11 cellular contexts compared by ENCODE assay signal in the genomic region with DNA sequence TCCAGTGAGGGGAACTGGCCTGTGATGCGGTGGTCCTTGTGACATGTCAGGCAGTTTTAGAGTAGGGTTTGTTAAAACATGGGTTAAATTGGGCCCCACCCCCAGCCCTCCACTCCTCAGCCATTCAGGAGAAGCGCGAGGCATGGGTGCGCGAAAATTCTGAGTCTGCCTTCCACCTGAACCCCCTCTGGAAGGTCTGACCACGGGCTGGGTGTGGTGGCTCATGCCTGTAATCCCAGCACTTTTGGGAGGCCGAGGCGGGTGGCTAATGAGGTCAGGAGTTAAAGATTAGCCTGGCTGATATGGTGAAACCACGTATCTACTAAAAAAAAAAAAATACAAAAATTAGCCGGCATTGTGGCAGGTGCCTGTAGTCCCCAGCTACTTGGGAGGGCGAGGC. TPM values are rescaled to one million over a fixed set of nuclear protein-coding genes. Genes with fewer than 3 reads are reported as not detected.
DNase-seq lines count a peak whose midpoint lies in the region; ATAC-seq and TF ChIP-seq lines count a peak whose summit lies in the region.
"Had no signal": no experiment of that assay in that cellular context is flagged by ENCODE, and none has a peak within 500 bp of the region (broad histone marks: within the 10 kb centered on the region; RNA-seq: fewer than 3 reads in every experiment).

No MANE protein-coding gene starts in this region.

- CTCF ChIA-PET in AG04450 (lab: Charles Lee) = no interaction called here
- CTCF ChIA-PET in WTC11 (lab: Charles Lee) = interaction anchor here (0.7 to 1.5 kb wide), 5 partner anchors 24 to 102 kb away, joined by 3 to 5 read pairs (median 4); no protein-coding TSS in a partner anchor

- no peak for TF ChIP-seq EP300 in ovary (IDR thresholded peaks at IDR 0.05)

- DNase-seq in AG04450 (ENCODE audit: low read depth, low spot score) = no peak
- DNase-seq in WTC11 (ENCODE audit: low spot score) = no peak
- no peak for DNase-seq in right atrium auricular region (ENCODE audit: low spot score)
- no peak for DNase-seq in ovary
- no peak for DNase-seq in cerebellar cortex (ENCODE audit: low spot score)
- no peak for DNase-seq in activated CD4-positive, alpha-beta T cell treated with anti-CD3 and anti-CD28 coated beads for 48 hours
- DNase-seq: activated T-cell treated with anti-CD3 and anti-CD28 coated beads, Interleukin-2, amount 50 U/mL, for 72 hours; cortex of kidney; GDM1 had no signal

- WGBS in ovary, 3 donors = 62 to 72% (median 65%) methylated on average over 11 of the region's 11 CpGs

- H3K27ac ChIP-seq in AG04450 (ENCODE audit: low read depth, low read length) (peak overlapping the region; percentile 70), right atrium auricular region (peak overlapping the region; percentile 49 to 68), ovary (peak overlapping the region; percentile 14 to 56)

- peak overlapping the region; percentile 97 for H3K27ac Mint-ChIP-seq in WTC11
- H3K27ac Mint-ChIP-seq: activated T-cell treated with anti-CD3 and anti-CD28 coated beads, Interleukin-2, amount 50 U/mL, for 72 hours had no signal

- H3K4me1 Mint-ChIP-seq in WTC11 = peaks cover 50% of the 10 kb centered on the region

- no peaks in the 10 kb centered on the region for H3K9me3 Mint-ChIP-seq in WTC11
- H3K9me3 Mint-ChIP-seq: activated T-cell treated with anti-CD3 and anti-CD28 coated beads, Interleukin-2, amount 50 U/mL, for 72 hours had no signal

- no peaks in the 10 kb centered on the region for H3K27me3 ChIP-seq in AG04450 (ENCODE audit: control insufficient read depth, insufficient read depth, low read length)
- no peaks in the 10 kb centered on the region for H3K27me3 ChIP-seq in right atrium auricular region
- H3K27me3 ChIP-seq in ovary = no peaks in the 10 kb centered on the region

- peaks cover 7% of the 10 kb centered on the region for H3K36me3 Mint-ChIP-seq in WTC11

- POLR2A ChIA-PET in AG04450 (lab: Yijun Ruan, JAX) = no interaction called here
- POLR2A ChIA-PET in WTC11 (lab: Charles Lee) = no interaction called here

- H3K4me1 ChIP-seq in right atrium auricular region (peaks cover 0 to 76% of the 10 kb centered on the region in 2 donors), ovary (ENCODE audit: insufficient read depth) (peaks cover 32% of the 10 kb centered on the region)

- TF ChIP-seq CTCF in AG04450 (IDR thresholded peaks at IDR 0.05; ENCODE audit: low read depth, low read length) = no peak
- no peak for TF ChIP-seq CTCF in WTC11 (IDR thresholded peaks at IDR 0.05)
- TF ChIP-seq CTCF in right atrium auricular region (IDR thresholded peaks at IDR 0.05) = no peak
- no peak for TF ChIP-seq CTCF in ovary (IDR thresholded peaks at IDR 0.05)

- ATAC-seq in WTC11 (no peak), GM21619 (IDR thresholded peaks at IDR 0.05; ENCODE audit: unreplicated experiment) (no peak), GM18868 (IDR thresholded peaks at IDR 0.05; ENCODE audit: unreplicated experiment) (no peak)
- ATAC-seq: activated T-cell treated with anti-CD3 and anti-CD28 coated beads, Interleukin-2, amount 50 U/mL, for 72 hours had no signal

- intact Hi-C loops in ovary (cut with DNase I) = no loop called here

- H3K4me3 Mint-ChIP-seq in WTC11 = peak overlapping the region; percentile 8; the same call in 1 of the 2 replicates
- H3K4me3 Mint-ChIP-seq: activated T-cell treated with anti-CD3 and anti-CD28 coated beads, Interleukin-2, amount 50 U/mL, for 72 hours had no signal

- peaks cover 4% of the 10 kb centered on the region; the same call in 1 of the 2 replicates for H3K9me3 ChIP-seq in AG04450 (ENCODE audit: control insufficient read depth, insufficient read depth, low read length)
- no peaks in the 10 kb centered on the region for H3K9me3 ChIP-seq in right atrium auricular region
- H3K9me3 ChIP-seq in ovary = no peaks in the 10 kb centered on the region

- no peak for TF ChIP-seq POLR2A in ovary (IDR thresholded peaks at IDR 0.05)

- H3K36me3 ChIP-seq in right atrium auricular region (peaks cover 6% of the 10 kb centered on the region), ovary (no peaks in the 10 kb centered on the region)

- H3K27me3 Mint-ChIP-seq in WTC11 (ENCODE audit: low read depth) = no peaks in the 10 kb centered on the region

- H3K4me3 ChIP-seq in AG04450 (ENCODE audit: low read depth, low read length) (no peak overlapping the region), right atrium auricular region (no peak overlapping the region), ovary (no peak overlapping the region)

TF ChIP-seq in WTC11, 78 proteins besides CTCF, POLR2A, EP300 and RAD21:
- TF ChIP-seq TEAD4 (CRISPR knock-in tag; IDR thresholded peaks at IDR 0.05) = no peak
- no peak for TF ChIP-seq GTF2I (CRISPR knock-in tag; conservative IDR thresholded peaks at IDR 0.05)
- no peak for TF ChIP-seq ZNF423 (CRISPR knock-in tag; IDR thresholded peaks at IDR 0.05)
- no peak for TF ChIP-seq ZNF416 (CRISPR knock-in tag; IDR thresholded peaks at IDR 0.05)
- TF ChIP-seq ESRRA (CRISPR knock-in tag; IDR thresholded peaks at IDR 0.05; ENCODE audit: borderline replicate concordance) = no peak
- TF ChIP-seq HMGA2 (CRISPR knock-in tag; IDR thresholded peaks at IDR 0.05) = no peak
- no peak for TF ChIP-seq GABPB1 (CRISPR knock-in tag; IDR thresholded peaks at IDR 0.05)
- no peak for TF ChIP-seq SMAD3 (CRISPR knock-in tag; IDR thresholded peaks at IDR 0.05; ENCODE audit: borderline replicate concordance)
- TF ChIP-seq, protein P1, sequence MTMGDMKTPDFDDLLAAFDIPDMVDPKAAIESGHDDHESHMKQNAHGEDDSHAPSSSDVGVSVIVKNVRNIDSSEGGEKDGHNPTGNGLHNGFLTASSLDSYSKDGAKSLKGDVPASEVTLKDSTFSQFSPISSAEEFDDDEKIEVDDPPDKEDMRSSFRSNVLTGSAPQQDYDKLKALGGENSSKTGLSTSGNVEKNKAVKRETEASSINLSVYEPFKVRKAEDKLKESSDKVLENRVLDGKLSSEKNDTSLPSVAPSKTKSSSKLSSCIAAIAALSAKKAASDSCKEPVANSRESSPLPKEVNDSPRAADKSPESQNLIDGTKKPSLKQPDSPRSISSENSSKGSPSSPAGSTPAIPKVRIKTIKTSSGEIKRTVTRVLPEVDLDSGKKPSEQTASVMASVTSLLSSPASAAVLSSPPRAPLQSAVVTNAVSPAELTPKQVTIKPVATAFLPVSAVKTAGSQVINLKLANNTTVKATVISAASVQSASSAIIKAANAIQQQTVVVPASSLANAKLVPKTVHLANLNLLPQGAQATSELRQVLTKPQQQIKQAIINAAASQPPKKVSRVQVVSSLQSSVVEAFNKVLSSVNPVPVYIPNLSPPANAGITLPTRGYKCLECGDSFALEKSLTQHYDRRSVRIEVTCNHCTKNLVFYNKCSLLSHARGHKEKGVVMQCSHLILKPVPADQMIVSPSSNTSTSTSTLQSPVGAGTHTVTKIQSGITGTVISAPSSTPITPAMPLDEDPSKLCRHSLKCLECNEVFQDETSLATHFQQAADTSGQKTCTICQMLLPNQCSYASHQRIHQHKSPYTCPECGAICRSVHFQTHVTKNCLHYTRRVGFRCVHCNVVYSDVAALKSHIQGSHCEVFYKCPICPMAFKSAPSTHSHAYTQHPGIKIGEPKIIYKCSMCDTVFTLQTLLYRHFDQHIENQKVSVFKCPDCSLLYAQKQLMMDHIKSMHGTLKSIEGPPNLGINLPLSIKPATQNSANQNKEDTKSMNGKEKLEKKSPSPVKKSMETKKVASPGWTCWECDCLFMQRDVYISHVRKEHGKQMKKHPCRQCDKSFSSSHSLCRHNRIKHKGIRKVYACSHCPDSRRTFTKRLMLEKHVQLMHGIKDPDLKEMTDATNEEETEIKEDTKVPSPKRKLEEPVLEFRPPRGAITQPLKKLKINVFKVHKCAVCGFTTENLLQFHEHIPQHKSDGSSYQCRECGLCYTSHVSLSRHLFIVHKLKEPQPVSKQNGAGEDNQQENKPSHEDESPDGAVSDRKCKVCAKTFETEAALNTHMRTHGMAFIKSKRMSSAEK (CRISPR knock-in tag; IDR thresholded peaks at IDR 0.05; ENCODE audit: borderline replicate concordance) = no peak
- TF ChIP-seq CREM (CRISPR knock-in tag; IDR thresholded peaks at IDR 0.05) = no peak
- no peak for TF ChIP-seq ETV6 (CRISPR knock-in tag; IDR thresholded peaks at IDR 0.05)

RNA-seq across cellular contexts. Expression of a gene that starts 51.8 kb away (rescaled TPM):
- polyA plus RNA-seq in AG04450 (2011; rRNA removed) (6.7 and 9.0 TPM in 2 replicates), ovary (10 to 100 TPM; 36.3 to 47.0 TPM)
- polyA minus RNA-seq in AG04450 (2011; rRNA and poly(A)+ RNA removed) = 6.7 and 9.0 TPM in 2 replicates
- total RNA-seq in WTC11 (2021) (75.5 to 88.6 TPM (median 75.6 TPM) in 3 replicates), right atrium auricular region (10 to 100 TPM; 36.7 to 57.2 TPM), ovary (100 to 1,000 TPM in 3 of 7 donors, 10 to 100 TPM in 4; 27.8 to 109 (median 84.3) TPM)
